Comparison of ENCODE assay signal across 8 cellular contexts in genomic region chr7:28078036-28078901, GRCh38.
DNase-seq lines count a peak whose midpoint lies in the region; ATAC-seq, FAIRE-seq and TF ChIP-seq lines count a peak whose summit lies in the region.

No MANE protein-coding gene starts in this region.

- H3K9me3 ChIP-seq in A673 (ENCODE audit: low read depth, low read length, poor library complexity, severe bottlenecking), result no peaks in the 10 kb centered on the region
- no peaks in the 10 kb centered on the region for H3K9me3 ChIP-seq in H1 (ENCODE audit: insufficient read depth in 2 of 2, low read depth in 1 of 2, low read length in 1 of 2)
- H3K9me3 ChIP-seq in transverse colon, result no peaks in the 10 kb centered on the region

- TF ChIP-seq CTCF in A673 (conservative IDR thresholded peaks at IDR 0.05; ENCODE audit: low read depth, low read length) (peak; percentile 96), GM12873 (IDR thresholded peaks at IDR 0.05; ENCODE audit: insufficient read depth, low read depth, low read length, missing control alignments) (peak; percentile 98), H1 (IDR thresholded peaks at IDR 0.05; ENCODE audit: control extremely low read depth in 1 of 3, insufficient read depth in 1 of 3, low read depth in 1 of 3, low read length in 3 of 3) (peak; percentile 6 to 97 (median 77)), transverse colon (IDR thresholded peaks at IDR 0.05) (peak; percentile 83 to 99 (median 95))

- H3K4me3 ChIP-seq in A673 (ENCODE audit: low read depth, low read length, poor library complexity, severe bottlenecking) (no peak overlapping the region), H1 (ENCODE audit: extremely low read depth in 1 of 4, insufficient read depth in 2 of 4, low read depth in 3 of 4, low read length in 4 of 4) (no peak overlapping the region), transverse colon (no peak overlapping the region)

- intact Hi-C loops in A673 (cut with micrococcal nuclease; ENCODE audit: unreplicated experiment) (loop anchor here (2.0 kb wide), 1 partner anchor 881 kb away; no protein-coding TSS in a partner anchor), transverse colon (cut with DNase I; ENCODE audit: low total_unique reads) (no loop called here)

- BruUV-seq in A673 (replicated peaks; lab: Mats Ljungman, UMichigan), result no TSS peak

- H4K20me1 ChIP-seq in H1 (replicated peaks in 1 of 2; ENCODE audit: control insufficient read depth in 1 of 2, insufficient read depth in 2 of 2, low read length in 2 of 2), result no peaks in the 10 kb centered on the region

- DNase-seq in A673 (ENCODE audit: low spot score) (peak; percentile 58), NCI-H1930 (lab: John Stamatoyannopoulos, UW) (peak; percentile 32 to 64), H1 (ENCODE audit: low read depth in 1 of 2, low spot score in 2 of 2) (no peak), transverse colon (peak; percentile 28)
- peak; percentile 43 for DNase-seq in activated CD4-positive, CD25-positive, alpha-beta regulatory T cell treated with anti-CD3 and anti-CD28 coated beads, Interleukin-2, amount 50 U/mL, for 72 hours
- DNase-seq in natural killer cell treated with Interleukin-12 subunit alpha and Interleukin-12 subunit beta and Interleukin-15 and Interleukin-18, amount 100 ng/mL, for 72 hours (ENCODE audit: low spot score), result no peak

- no peak overlapping the region for H3K4ac ChIP-seq in H1 (replicated peaks; ENCODE audit: insufficient read length, low read depth, low read length)

- peak; percentile 65 to 68 for TF ChIP-seq RAD21 in H1 (IDR thresholded peaks at IDR 0.05 in 1 of 2, conservative IDR thresholded peaks at IDR 0.05 in 1 of 2; ENCODE audit: low read depth in 2 of 2, low read length in 2 of 2)

- H3K56ac ChIP-seq in H1 (replicated peaks; ENCODE audit: insufficient read length, low read depth, low read length), result no peak overlapping the region

- no peak overlapping the region for H2BK120ac ChIP-seq in H1 (replicated peaks; ENCODE audit: low read depth, low read length)

- no peaks in the 10 kb centered on the region for H3K36me3 Mint-ChIP-seq in natural killer cell treated with Interleukin-12 subunit alpha and Interleukin-12 subunit beta and Interleukin-15 and Interleukin-18, amount 100 ng/mL, for 72 hours

- H2BK15ac ChIP-seq in H1 (ENCODE audit: low read length), result no peak overlapping the region

- H3K23ac ChIP-seq in H1 (ENCODE audit: insufficient read length), result no peak overlapping the region

- H3K27me3 Mint-ChIP-seq in natural killer cell treated with Interleukin-12 subunit alpha and Interleukin-12 subunit beta and Interleukin-15 and Interleukin-18, amount 100 ng/mL, for 72 hours, result no peaks in the 10 kb centered on the region

- in situ Hi-C loops in transverse colon (cut with MboI; ENCODE audit: low pct_ligation_motif_present in 1 of 4, low pct_unique_long_range_greater_than_20kb in 1 of 4, low sequenced_read_pairs in 3 of 4), result no loop called here

- TF ChIP-seq EP300 in H1 (IDR thresholded peaks at IDR 0.05; ENCODE audit: borderline replicate concordance in 1 of 2, low read depth in 2 of 2, low read length in 2 of 2) (no peak), transverse colon (IDR thresholded peaks at IDR 0.05; ENCODE audit: low read depth) (no peak)

- no peak for TF ChIP-seq POLR2A in H1 (IDR thresholded peaks at IDR 0.05; ENCODE audit: control extremely low read depth in 1 of 2, low read depth in 2 of 2, low read length in 2 of 2)
- TF ChIP-seq POLR2A in transverse colon (IDR thresholded peaks at IDR 0.05), result no peak

- H3K4me2 ChIP-seq in H1 (ENCODE audit: insufficient read depth in 1 of 2, low read depth in 2 of 2, low read length in 2 of 2), result no peak overlapping the region

- H3K27ac Mint-ChIP-seq in natural killer cell treated with Interleukin-12 subunit alpha and Interleukin-12 subunit beta and Interleukin-15 and Interleukin-18, amount 100 ng/mL, for 72 hours, result no peak overlapping the region

- no peaks in the 10 kb centered on the region for H3K79me2 ChIP-seq in H1 (ENCODE audit: control insufficient read depth in 1 of 2, insufficient read depth in 2 of 2, low read length in 2 of 2)

- no peak overlapping the region for H2AFZ ChIP-seq in H1 (ENCODE audit: low read length)

- no peak overlapping the region for H2BK12ac ChIP-seq in H1 (ENCODE audit: low read depth, low read length)

- H3K4me1 Mint-ChIP-seq in natural killer cell treated with Interleukin-12 subunit alpha and Interleukin-12 subunit beta and Interleukin-15 and Interleukin-18, amount 100 ng/mL, for 72 hours (ENCODE audit: low read depth in 2 of 2), result peaks cover 48 to 60% of the 10 kb centered on the region in 2 donors

- H2BK5ac ChIP-seq in H1 (ENCODE audit: low read depth, low read length), result no peak overlapping the region

- no peak overlapping the region for H3K9ac ChIP-seq in H1 (replicated peaks in 1 of 4; ENCODE audit: extremely low read depth in 1 of 4, low read depth in 3 of 4, low read length in 3 of 4)

- H3K4me1 ChIP-seq in A673 (ENCODE audit: insufficient read depth, low read length, poor library complexity, severe bottlenecking) (no peaks in the 10 kb centered on the region), H1 (replicated peaks in 1 of 4; ENCODE audit: control insufficient read depth in 3 of 4, insufficient read depth in 4 of 4, low read length in 3 of 4) (peaks cover 0 to 4% (median 0%) of the 10 kb centered on the region in 4 experiments; a peak in 2 of 7 replicates), transverse colon (peaks cover 0 to 53% (median 0%) of the 10 kb centered on the region in 4 donors)

- no peaks in the 10 kb centered on the region for H3K23me2 ChIP-seq in H1 (ENCODE audit: low read depth, low read length)

- no peak overlapping the region for H3K14ac ChIP-seq in H1 (ENCODE audit: insufficient read length)

- no peaks in the 10 kb centered on the region for H3K36me3 ChIP-seq in A673 (ENCODE audit: insufficient read depth, low read length, poor library complexity, severe bottlenecking)
- no peaks in the 10 kb centered on the region for H3K36me3 ChIP-seq in H1 (ENCODE audit: control insufficient read depth in 2 of 4, insufficient read depth in 4 of 4, low read length in 3 of 4)
- H3K36me3 ChIP-seq in transverse colon, result no peaks in the 10 kb centered on the region

- FAIRE-seq in H1 (lab: Jason Lieb, UNC), result peak; percentile 97

- no peaks in the 10 kb centered on the region for H3K9me3 Mint-ChIP-seq in natural killer cell treated with Interleukin-12 subunit alpha and Interleukin-12 subunit beta and Interleukin-15 and Interleukin-18, amount 100 ng/mL, for 72 hours

- POLR2A ChIA-PET in A673 (lab: Charles Lee; ENCODE audit: low non-redundant PET) (no interaction called here), H1 (lab: Charles Lee; ENCODE audit: partially characterized antibody) (interaction anchor here (0.6 kb wide), 1 partner anchor 41 kb away, joined by 3 read pairs; no protein-coding TSS in a partner anchor)

- peaks cover 33% of the 10 kb centered on the region for H3K27me3 ChIP-seq in A673 (replicated peaks; ENCODE audit: insufficient read depth, low read depth, low read length, poor library complexity)
- no peaks in the 10 kb centered on the region for H3K27me3 ChIP-seq in H1 (replicated peaks in 1 of 4; ENCODE audit: control insufficient read depth in 3 of 4, extremely low read depth in 1 of 4, insufficient read depth in 3 of 4, low read length in 3 of 4)
- H3K27me3 ChIP-seq in transverse colon, result no peaks in the 10 kb centered on the region

- no peak overlapping the region for H4K8ac ChIP-seq in H1 (ENCODE audit: extremely low read depth, insufficient read depth, low read length)

- no peak overlapping the region for H3K27ac ChIP-seq in A673 (ENCODE audit: low read depth, low read length, poor library complexity, severe bottlenecking)
- H3K27ac ChIP-seq in H1 (ENCODE audit: low read depth, low read length), result no peak overlapping the region
- peak overlapping the region in 2 of 4 donors; percentile 1 to 19 for H3K27ac ChIP-seq in transverse colon

- H3K79me1 ChIP-seq in H1 (ENCODE audit: low read depth, low read length), result peaks cover 3% of the 10 kb centered on the region; the same call in 1 of the 2 replicates

- H2BK20ac ChIP-seq in H1 (ENCODE audit: low read length), result no peak overlapping the region

- H3K18ac ChIP-seq in H1 (ENCODE audit: extremely low read depth, low read length), result no peak overlapping the region

- no peak overlapping the region for H4K5ac ChIP-seq in H1 (ENCODE audit: insufficient read length, low read depth, low read length)

- peak; percentile 64 to 70 for ATAC-seq in natural killer cell treated with Interleukin-12 subunit alpha and Interleukin-12 subunit beta and Interleukin-15 and Interleukin-18, amount 100 ng/mL, for 72 hours
- no peak for ATAC-seq in HG02588 (IDR thresholded peaks at IDR 0.05; ENCODE audit: unreplicated experiment)

- no peak overlapping the region for H3K4me3 Mint-ChIP-seq in natural killer cell treated with Interleukin-12 subunit alpha and Interleukin-12 subunit beta and Interleukin-15 and Interleukin-18, amount 100 ng/mL, for 72 hours

- CTCF ChIA-PET in A673 (lab: Charles Lee) (interaction anchor here (0.8 to 2.1 kb wide), 5 partner anchors 9 to 882 kb away, joined by 4 to 14 read pairs (median 4); no protein-coding TSS in a partner anchor), H1 (lab: Charles Lee; ENCODE audit: partially characterized antibody) (interaction anchor here (0.6 to 7.9 kb wide), 26 partner anchors 8 to 545 kb away, joined by 3 to 133 read pairs (median 4); no protein-coding TSS in a partner anchor)

- 42% methylated on average over 7 of the region's 7 CpGs; no CpG with 5 or more reads in 1 of the 2 experiments for WGBS in H1 (ENCODE audit: extremely low coverage in 1 of 2, insufficient coverage in 1 of 2, insufficient read length in 1 of 2, insufficient replicate concordance in 2 of 2, low coverage in 1 of 2, low lambda C conversion rate in 2 of 2, missing lambda C conversion rate in 1 of 2), 2 experiments
- WGBS in transverse colon (ENCODE audit: low coverage in 1 of 2), 2 donors, result 34 to 39% methylated on average over 5 to 7 of the region's 7 CpGs

- H4K91ac ChIP-seq in H1 (replicated peaks; ENCODE audit: insufficient read length, low read length), result no peak overlapping the region

- no peak overlapping the region for H2AK5ac ChIP-seq in H1 (ENCODE audit: low read depth, low read length)

TF ChIP-seq in H1, 55 proteins besides CTCF, POLR2A, EP300 and RAD21:
- TF ChIP-seq SUZ12 (IDR thresholded peaks at IDR 0.05; ENCODE audit: low read length) (no peak), CBX8 (IDR thresholded peaks at IDR 0.05; ENCODE audit: borderline replicate concordance, low read depth, low read length) (no peak), RFX5 (IDR thresholded peaks at IDR 0.05; ENCODE audit: borderline replicate concordance, low read depth, low read length) (no peak), ZNF274 (IDR thresholded peaks at IDR 0.05; ENCODE audit: borderline replicate concordance, extremely low read depth, low read length) (no peak), POU5F1 (IDR thresholded peaks at IDR 0.05; ENCODE audit: low read depth, low read length) (no peak), SIX5 (IDR thresholded peaks at IDR 0.05; ENCODE audit: low read depth, low read length) (no peak), HDAC2 (IDR thresholded peaks at IDR 0.05; ENCODE audit: borderline replicate concordance in 1 of 2, low read depth in 2 of 2, low read length in 2 of 2) (no peak), FOSL1 (IDR thresholded peaks at IDR 0.05; ENCODE audit: insufficient read depth, low read depth, low read length) (no peak)

Comparison
In these comparisons a context has a peak if more than half of its experiments do, and no peak if none do; other contexts are left out.
1. DNase-seq: peak in A673 (single experiment), NCI-H1930 (2 of 2), activated CD4-positive, CD25-positive, alpha-beta regulatory T cell treated with anti-CD3 and anti-CD28 coated beads, Interleukin-2, amount 50 U/mL, for 72 hours (single experiment) and transverse colon (single experiment); none in H1 (0 of 2) and natural killer cell treated with Interleukin-12 subunit alpha and Interleukin-12 subunit beta and Interleukin-15 and Interleukin-18, amount 100 ng/mL, for 72 hours (single experiment).
2. Peak in every context shown above with its lines, with median percentiles within 50 percentile points of each other: CTCF ChIP-seq.